Comparison of ENCODE assay signal across 1 cellular context in genomic region chr9:136738960-136739359, GRCh38.
TF ChIP-seq lines count a peak whose summit lies in the region.

No MANE protein-coding gene starts in this region.

TF ChIP-seq in K562, 482 proteins besides CTCF, POLR2A, EP300 and RAD21:
- TF ChIP-seq USF1 (CRISPR knock-in tag; IDR thresholded peaks at IDR 0.05) (peak; percentile 12; the same call in 1 of the 2 replicates), MTA1 (IDR thresholded peaks at IDR 0.05; ENCODE audit: borderline replicate concordance) (no peak), SOX6 (IDR thresholded peaks at IDR 0.05) (no peak), RHOXF2B (CRISPR knock-in tag; conservative IDR thresholded peaks at IDR 0.05) (no peak), RERE (CRISPR knock-in tag; IDR thresholded peaks at IDR 0.05; ENCODE audit: borderline replicate concordance) (no peak), HMG20B (CRISPR knock-in tag; IDR thresholded peaks at IDR 0.05) (no peak), TAF7 (tag; IDR thresholded peaks at IDR 0.05) (no peak)
